Comparison of ENCODE assay signal across 27 cellular contexts in genomic region chr4:150136036-150136435, GRCh38. TPM values are rescaled to one million over a fixed set of nuclear protein-coding genes. Genes with fewer than 3 reads are reported as not detected.
DNase-seq lines count a peak whose midpoint lies in the region; ATAC-seq, FAIRE-seq and TF ChIP-seq lines count a peak whose summit lies in the region.
"Had no signal": no experiment of that assay in that cellular context is flagged by ENCODE, and none has a peak within 500 bp of the region (broad histone marks: within the 10 kb centered on the region; RNA-seq: fewer than 3 reads in every experiment).

No MANE protein-coding gene starts in this region.

- H4K20me1 ChIP-seq in SK-N-SH (ENCODE audit: insufficient read depth): no peaks in the 10 kb centered on the region

- CTCF ChIA-PET in SK-N-SH (lab: Yijun Ruan, JAX): interaction anchor here (1.0 kb wide), 1 partner anchor 9 kb away, joined by 3 read pairs; no protein-coding TSS in a partner anchor

- peak; percentile 12 for DNase-seq in H54 (ENCODE audit: insufficient read length, low spot score)
- DNase-seq in SK-N-SH: no peak
- peak; percentile 50 for DNase-seq in fibroblast of pulmonary artery (ENCODE audit: low read depth)
- no peak for DNase-seq in RPMI8226
- DNase-seq in NCI-H446 treated with DMSO at 0.1 percent for 48 hours (lab: John Stamatoyannopoulos, UW): no peak
- DNase-seq in foreskin keratinocyte: no peak
- DNase-seq: activated CD8-positive, alpha-beta memory T cell treated with anti-CD3 and anti-CD28 coated beads, Interleukin-2, amount 50 U/mL, for 48 hours; activated naive CD8-positive, alpha-beta T cell treated with anti-CD3 and anti-CD28 coated beads, Interleukin-2, amount 10 ng/mL, durations not matched to agents 7 days and 5 days; CD8-positive, alpha-beta T cell; endodermal cell; GF-D8; head of caudate nucleus; left lung; midbrain; natural killer cell; NCI-H1092; NCI-H2029; NCI-H2227 treated with DMSO at 0.1 percent for 48 hours; PC-3; right lobe of liver; SHP77 treated with DMSO at 0.1 percent for 48 hours; substantia nigra; T-helper 1 cell had no signal

- FAIRE-seq in H54 (lab: Jason Lieb, UNC): peak; percentile 23
- FAIRE-seq: urothelium cell line had no signal

- H3K27me3 ChIP-seq in SK-N-SH (ENCODE audit: insufficient read depth): no peaks in the 10 kb centered on the region
- H3K27me3 ChIP-seq in skeletal muscle satellite cell (ENCODE audit: control insufficient read depth, insufficient read depth, low read length): no peaks in the 10 kb centered on the region
- H3K27me3 ChIP-seq in foreskin keratinocyte: no peaks in the 10 kb centered on the region
- H3K27me3 ChIP-seq: left lung, right lobe of liver had no signal

- H3K79me2 ChIP-seq in SK-N-SH (ENCODE audit: insufficient read depth): peaks cover 92% of the 10 kb centered on the region

- no peak for TF ChIP-seq RAD21 in SK-N-SH (IDR thresholded peaks at IDR 0.05; ENCODE audit: low read length)

- POLR2A ChIA-PET in SK-N-SH (lab: Yijun Ruan, JAX): no interaction called here

- 0 out of 2 replicates have a peak overlapping the region, but pooled peaks have one; percentile 2 for H2AFZ ChIP-seq in SK-N-SH (ENCODE audit: low read depth)

- H3K4me3 ChIP-seq in SK-N-SH (ENCODE audit: low read depth in 2 of 2, low read length in 1 of 2): no peak overlapping the region
- no peak overlapping the region for H3K4me3 ChIP-seq in fibroblast of pulmonary artery (replicated peaks; ENCODE audit: low read depth, low read length)
- no peak overlapping the region for H3K4me3 ChIP-seq in skeletal muscle satellite cell (ENCODE audit: low read length)
- H3K4me3 ChIP-seq: coronary artery, HAP-1, left lung, right lobe of liver had no signal

- H3K27ac ChIP-seq in SK-N-SH (ENCODE audit: low read depth in 2 of 2, low read length in 1 of 2): peak overlapping the region; percentile 58 to 66; a peak in 3 of 4 replicates
- no peak overlapping the region for H3K27ac ChIP-seq in foreskin keratinocyte
- H3K27ac ChIP-seq: coronary artery, left lung, right lobe of liver had no signal

- TF ChIP-seq POLR2A in H54 (IDR thresholded peaks at IDR 0.05; ENCODE audit: low read depth, low read length): no peak

- H3K36me3 ChIP-seq in SK-N-SH (replicated peaks in 1 of 2; ENCODE audit: control insufficient read depth in 1 of 2, insufficient read depth in 2 of 2, low read length in 1 of 2): peaks cover 0 to 2% of the 10 kb centered on the region in 2 experiments
- H3K36me3 ChIP-seq in skeletal muscle satellite cell (ENCODE audit: insufficient read depth, low read length): no peaks in the 10 kb centered on the region
- H3K36me3 ChIP-seq: HAP-1, left lung, right lobe of liver had no signal

- peak in 1 of 2 experiments; percentile 65; a peak in 1 of 4 replicates for TF ChIP-seq EP300 in SK-N-SH (IDR thresholded peaks at IDR 0.05; ENCODE audit: borderline replicate concordance in 1 of 2, low read depth in 1 of 2, low read length in 1 of 2)

- TF ChIP-seq CTCF in SK-N-SH (IDR thresholded peaks at IDR 0.05) (no peak), fibroblast of pulmonary artery (IDR thresholded peaks at IDR 0.05; ENCODE audit: low read length, missing control alignments) (no peak), foreskin keratinocyte (conservative IDR thresholded peaks at IDR 0.05) (no peak)

- no peak overlapping the region for H3K9ac ChIP-seq in SK-N-SH
- H3K9ac ChIP-seq in skeletal muscle satellite cell (ENCODE audit: low read depth, low read length): peak overlapping the region; percentile 7

- no peaks in the 10 kb centered on the region for H3K9me3 ChIP-seq in SK-N-SH
- H3K9me3 ChIP-seq in skeletal muscle satellite cell (replicated peaks; ENCODE audit: low read length): no peaks in the 10 kb centered on the region
- H3K9me3 ChIP-seq: HAP-1, left lung, right lobe of liver had no signal

- 16% methylated on average over 3 of the region's 3 CpGs for WGBS in SK-N-SH (ENCODE audit: low lambda C conversion rate)

- peaks cover 33% of the 10 kb centered on the region for H3F3A ChIP-seq in SK-N-SH (replicated peaks; ENCODE audit: insufficient read depth)

- ATAC-seq in foreskin keratinocyte: no peak
- ATAC-seq: CD8-positive, alpha-beta T cell; natural killer cell; PC-3; right lobe of liver had no signal

- H3K4me1 ChIP-seq in SK-N-SH (ENCODE audit: control insufficient read depth in 1 of 2, insufficient read depth in 2 of 2, low read depth in 1 of 2, low read length in 1 of 2) (peaks cover 5 to 61% of the 10 kb centered on the region in 2 experiments), skeletal muscle satellite cell (ENCODE audit: control insufficient read depth, insufficient read depth, low read length) (peaks cover 57% of the 10 kb centered on the region), foreskin keratinocyte (peaks cover 13% of the 10 kb centered on the region)
- H3K4me1 ChIP-seq: left lung, right lobe of liver had no signal

- H3K4me2 ChIP-seq in SK-N-SH (peak overlapping the region; percentile 68; the same call in 1 of the 2 replicates), skeletal muscle satellite cell (ENCODE audit: low read length) (peak overlapping the region; percentile 51)

- H3K9me2 ChIP-seq in SK-N-SH: no peaks in the 10 kb centered on the region

TF ChIP-seq in SK-N-SH, 30 proteins besides CTCF, POLR2A, EP300 and RAD21:
- TF ChIP-seq RXRA (IDR thresholded peaks at IDR 0.05; ENCODE audit: borderline replicate concordance, low read depth): no peak; the same call in 1 of the 2 replicates
- no peak for TF ChIP-seq REST (IDR thresholded peaks at IDR 0.05; ENCODE audit: low read depth, low read length)
- peak; percentile 77; the same call in 1 of the 2 replicates for TF ChIP-seq PBX3 (IDR thresholded peaks at IDR 0.05)
- no peak for TF ChIP-seq YY1 (IDR thresholded peaks at IDR 0.05; ENCODE audit: low read depth)
- no peak for TF ChIP-seq MEF2A (IDR thresholded peaks at IDR 0.05; ENCODE audit: borderline replicate concordance, low read depth)
- peak; percentile 28; the same call in 1 of the 2 replicates for TF ChIP-seq JUND (IDR thresholded peaks at IDR 0.05)
- no peak for TF ChIP-seq GABPA (IDR thresholded peaks at IDR 0.05; ENCODE audit: low read depth)
- peak; percentile 47; the same call in 1 of the 2 replicates for TF ChIP-seq TCF12 (IDR thresholded peaks at IDR 0.05)
- TF ChIP-seq FOSL2 (IDR thresholded peaks at IDR 0.05; ENCODE audit: borderline replicate concordance, low read depth): no peak
- peak; percentile 29; the same call in 1 of the 2 replicates for TF ChIP-seq TEAD4 (IDR thresholded peaks at IDR 0.05; ENCODE audit: borderline replicate concordance, insufficient read depth)
- no peak for TF ChIP-seq IRF3 (IDR thresholded peaks at IDR 0.05; ENCODE audit: low read depth, low read length)

RNA-seq across cellular contexts. Expression of gene DCLK2, which starts 57.8 kb away (rescaled TPM):
- 10.0 and 10.1 TPM in 2 replicates for polyA plus RNA-seq in SK-N-SH (2012; rRNA removed)
- 11.0 and 11.4 TPM in 2 replicates for polyA plus RNA-seq in SK-N-SH (2012; cell fraction: cytosol; rRNA removed)
- 16.8 and 19.1 TPM in 2 replicates for polyA plus RNA-seq in SK-N-SH (2012; cell fraction: nucleus; rRNA removed)
- total RNA-seq in skeletal muscle satellite cell (2012; rRNA removed): 3.5 and 5.3 TPM in 2 replicates
- 0.07 and 0.10 TPM in 2 replicates for total RNA-seq in foreskin keratinocyte
- not detected in 2 replicates for polyA plus RNA-seq in foreskin keratinocyte
- total RNA-seq: activated naive CD8-positive, alpha-beta T cell treated with anti-CD3 and anti-CD28 coated beads, Interleukin-2, amount 10 ng/mL, durations not matched to agents 7 days and 5 days had no signal

Comparison
In these comparisons a context has a peak if more than half of its experiments do, and no peak if none do; other contexts are left out.
1. DNase-seq: peak in H54 (single experiment) and fibroblast of pulmonary artery (single experiment); none in SK-N-SH (single experiment), RPMI8226 (single experiment), NCI-H446 treated with DMSO at 0.1 percent for 48 hours (single experiment) and foreskin keratinocyte (0 of 2).
2. RNA of gene DCLK2, which starts 57.8 kb away (polyA plus RNA-seq): 10.0 to 19.1 TPM in SK-N-SH; not detected in foreskin keratinocyte; every median in the first group is over 10 times any median in the second.